Comparison of ENCODE assay signal across 18 cellular contexts in genomic region chr19:54883228-54883627, GRCh38. TPM values are rescaled to one million over a fixed set of nuclear protein-coding genes. Genes with fewer than 3 reads are reported as not detected.
"Had no signal": no experiment of that assay in that cellular context is flagged by ENCODE, and none has a peak within 500 bp of the region (broad histone marks: within the 10 kb centered on the region; RNA-seq: fewer than 3 reads in every experiment).

No MANE protein-coding gene starts in this region.

- H3K4me3 Mint-ChIP-seq: activated T-cell treated with anti-CD3 and anti-CD28 coated beads, Interleukin-2, amount 50 U/mL, for 24 hours; memory B cell; stimulated activated memory B cell treated with anti-CD40 and anti-IgM and Interleukin-4, amounts not matched to agents 10 μg/mL and 1 μg/mL and 100 μg/mL, for 72 hours had no signal

- H3K27ac ChIP-seq: cardiac muscle cell, esophagus muscularis mucosa, left lung had no signal

- H3K27ac Mint-ChIP-seq: activated T-cell treated with anti-CD3 and anti-CD28 coated beads, Interleukin-2, amount 50 U/mL, for 24 hours; memory B cell; stimulated activated memory B cell treated with anti-CD40 and anti-IgM and Interleukin-4, amounts not matched to agents 10 μg/mL and 1 μg/mL and 100 μg/mL, for 72 hours; T-helper 2 cell treated with Interferon-gamma antibody and Interleukin-4, amounts not matched to agents 5 μg/mL and 100 μg/mL, for 36 hours had no signal

- H3K4me1 Mint-ChIP-seq: stimulated activated memory B cell treated with anti-CD40 and anti-IgM and Interleukin-4, amounts not matched to agents 10 μg/mL and 1 μg/mL and 100 μg/mL, for 72 hours had no signal

- H3K9me3 Mint-ChIP-seq: activated T-cell treated with anti-CD3 and anti-CD28 coated beads, Interleukin-2, amount 50 U/mL, for 24 hours; memory B cell; stimulated activated memory B cell treated with anti-CD40 and anti-IgM and Interleukin-4, amounts not matched to agents 10 μg/mL and 1 μg/mL and 100 μg/mL, for 72 hours; T-helper 2 cell treated with Interferon-gamma antibody and Interleukin-4, amounts not matched to agents 5 μg/mL and 100 μg/mL, for 36 hours had no signal

- H3K36me3 Mint-ChIP-seq: memory B cell; stimulated activated memory B cell treated with anti-CD40 and anti-IgM and Interleukin-4, amounts not matched to agents 10 μg/mL and 1 μg/mL and 100 μg/mL, for 72 hours had no signal

- H3K4me1 ChIP-seq: esophagus muscularis mucosa had no signal

- H3K4me3 ChIP-seq: cardiac muscle cell, esophagus muscularis mucosa, left lung had no signal

- H3K9me3 ChIP-seq: esophagus muscularis mucosa, left lung had no signal

- H3K36me3 ChIP-seq: cardiac muscle cell, esophagus muscularis mucosa had no signal

- ATAC-seq: left lung; naive thymus-derived CD8-positive, alpha-beta T cell; stimulated activated memory B cell treated with anti-CD40 and anti-IgM and Interleukin-4, amounts not matched to agents 10 μg/mL and 1 μg/mL and 100 μg/mL, for 72 hours had no signal

- H3K27me3 ChIP-seq: cardiac muscle cell had no signal

- DNase-seq: activated CD4-positive, alpha-beta T cell treated with anti-CD3 and anti-CD28 coated beads, Interleukin-2, amount 50 U/mL, for 1 hour; activated naive CD4-positive, alpha-beta T cell treated with anti-CD3 and anti-CD28 coated beads, Interleukin-2, amount 50 U/mL, for 16 hours; activated T-cell treated with anti-CD3 and anti-CD28 coated beads, Interleukin-2, amount 50 U/mL, for 24 hours; hippocampal formation; kidney; left lung; naive thymus-derived CD8-positive, alpha-beta T cell; occipital lobe; stimulated activated CD4-positive, alpha-beta T cell treated with anti-CD3 and anti-CD28 coated beads, Interleukin-2, amount 100 ng/mL, for 48 hours had no signal

RNA-seq across cellular contexts. Expression of gene FCAR, which starts 9.2 kb away (rescaled TPM):
- total RNA-seq: cardiac muscle cell; glomerular endothelial cell; mucosa of gallbladder; naive thymus-derived CD8-positive, alpha-beta T cell; occipital lobe; urinary bladder had no signal
- polyA plus RNA-seq: cardiac muscle cell had no signal

RNA-seq across cellular contexts. Expression of gene NCR1, which starts 22.7 kb away (rescaled TPM):
- total RNA-seq: cardiac muscle cell, glomerular endothelial cell, occipital lobe had no signal
- polyA plus RNA-seq: cardiac muscle cell had no signal

RNA-seq across cellular contexts. Expression of gene KIR3DL2, which starts 33.0 kb away (rescaled TPM):
- total RNA-seq: cardiac muscle cell; esophagus muscularis mucosa; glomerular endothelial cell; mucosa of gallbladder; naive thymus-derived CD8-positive, alpha-beta T cell; occipital lobe; posterior vena cava; urinary bladder had no signal
- polyA plus RNA-seq: cardiac muscle cell had no signal

RNA-seq across cellular contexts. Expression of gene KIR2DS4, which starts 50.8 kb away (rescaled TPM):
- total RNA-seq: cardiac muscle cell; esophagus muscularis mucosa; glomerular endothelial cell; kidney; mucosa of gallbladder; naive thymus-derived CD8-positive, alpha-beta T cell; occipital lobe; posterior vena cava; urinary bladder had no signal
- polyA plus RNA-seq: cardiac muscle cell, urinary bladder had no signal
